Comparison of ENCODE assay signal across 1 cellular context in genomic region chr18:22465859-22466602, GRCh38.
TF ChIP-seq lines count a peak whose summit lies in the region.

No MANE protein-coding gene starts in this region.

TF ChIP-seq in K562, 482 proteins besides CTCF, POLR2A, EP300 and RAD21 (continued from another document and continues in another):
- TF ChIP-seq RREB1 (CRISPR knock-in tag; IDR thresholded peaks at IDR 0.05) (no peak), SMARCA4 (IDR thresholded peaks at IDR 0.05) (peak; percentile 82), MAZ (CRISPR knock-in tag; conservative IDR thresholded peaks at IDR 0.05 in 1 of 2, IDR thresholded peaks at IDR 0.05 in 1 of 2) (peak in 1 of 2 experiments; percentile 44; a peak in 2 of 4 replicates), HMGXB4 (CRISPR knock-in tag; IDR thresholded peaks at IDR 0.05) (no peak), ZNF507 (tag; conservative IDR thresholded peaks at IDR 0.05) (no peak), ZNF436 (CRISPR knock-in tag; IDR thresholded peaks at IDR 0.05) (no peak), PRDM10 (IDR thresholded peaks at IDR 0.05; ENCODE audit: partially characterized antibody) (no peak), GMEB1 (CRISPR knock-in tag; IDR thresholded peaks at IDR 0.05) (peak; percentile 28; the same call in 1 of the 2 replicates), DEAF1 (CRISPR knock-in tag; IDR thresholded peaks at IDR 0.05) (no peak), NFIX (CRISPR knock-in tag; IDR thresholded peaks at IDR 0.05; ENCODE audit: low read depth) (no peak), ZKSCAN8 (CRISPR knock-in tag; IDR thresholded peaks at IDR 0.05) (no peak), CXXC5 (CRISPR knock-in tag; IDR thresholded peaks at IDR 0.05) (peak; percentile 52; the same call in 1 of the 2 replicates), HDAC2 (IDR thresholded peaks at IDR 0.05) (peak; percentile 32; the same call in 1 of the 2 replicates), CCNT2 (IDR thresholded peaks at IDR 0.05; ENCODE audit: borderline replicate concordance, extremely low read depth, insufficient read length, low read depth, low read length) (no peak), MITF (IDR thresholded peaks at IDR 0.05) (0 out of 2 replicates have a peak, but pooled peaks have one; percentile 45), UBTF (IDR thresholded peaks at IDR 0.05; ENCODE audit: borderline replicate concordance in 1 of 2, low read depth in 2 of 2, low read length in 2 of 2) (no peak), NCOA4 (IDR thresholded peaks at IDR 0.05; ENCODE audit: partially characterized antibody) (no peak), RNF2 (IDR thresholded peaks at IDR 0.05) (0 out of 2 replicates have a peak, but pooled peaks have one; percentile 27), ZNF766 (CRISPR knock-in tag; conservative IDR thresholded peaks at IDR 0.05) (peak; percentile 22; the same call in 1 of the 2 replicates), IRF2 (CRISPR knock-in tag; IDR thresholded peaks at IDR 0.05) (no peak), THRAP3 (IDR thresholded peaks at IDR 0.05; ENCODE audit: borderline replicate concordance) (no peak), STAG1 (CRISPR knock-in tag; IDR thresholded peaks at IDR 0.05; ENCODE audit: borderline replicate concordance) (no peak), MAFK (IDR thresholded peaks at IDR 0.05; ENCODE audit: low read length) (peak; percentile 24; the same call in 1 of the 2 replicates), FOXA3 (CRISPR knock-in tag; conservative IDR thresholded peaks at IDR 0.05 in 1 of 2, IDR thresholded peaks at IDR 0.05 in 1 of 2) (no peak), ATF1 (CRISPR knock-in tag; IDR thresholded peaks at IDR 0.05) (no peak), ATF1 (tag; IDR thresholded peaks at IDR 0.05) (peak; percentile 25; the same call in 1 of the 2 replicates), TEAD1 (CRISPR knock-in tag; IDR thresholded peaks at IDR 0.05) (peak in 1 of 2 experiments; percentile 84; a peak in 3 of 4 replicates), GABPA (tag; conservative IDR thresholded peaks at IDR 0.05; ENCODE audit: low read depth) (no peak), ZBTB33 (CRISPR knock-in tag; IDR thresholded peaks at IDR 0.05) (no peak), SMARCE1 (IDR thresholded peaks at IDR 0.05) (peak; percentile 78), SAFB (IDR thresholded peaks at IDR 0.05; ENCODE audit: borderline replicate concordance, low read depth, low read length) (no peak), ZBTB1 (CRISPR knock-in tag; IDR thresholded peaks at IDR 0.05; ENCODE audit: borderline replicate concordance, low read depth) (no peak), ZNF551 (CRISPR knock-in tag; IDR thresholded peaks at IDR 0.05) (no peak), ZNF197 (CRISPR knock-in tag; IDR thresholded peaks at IDR 0.05; ENCODE audit: low read depth) (no peak), RBFOX2 (IDR thresholded peaks at IDR 0.05; ENCODE audit: low read depth, low read length) (no peak), CREM (IDR thresholded peaks at IDR 0.05; ENCODE audit: low read depth) (0 out of 2 replicates have a peak, but pooled peaks have one; percentile 15), MEF2D (tag; conservative IDR thresholded peaks at IDR 0.05; ENCODE audit: low read depth) (peak; percentile 96), ZNF354B (CRISPR knock-in tag; IDR thresholded peaks at IDR 0.05) (no peak), ZNF217 (CRISPR knock-in tag; IDR thresholded peaks at IDR 0.05) (no peak), EHMT2 (IDR thresholded peaks at IDR 0.05) (peak; percentile 48), HIVEP1 (CRISPR knock-in tag; IDR thresholded peaks at IDR 0.05) (0 out of 2 replicates have a peak, but pooled peaks have one; percentile 65), XRCC3 (IDR thresholded peaks at IDR 0.05) (no peak), ZNF77 (CRISPR knock-in tag; IDR thresholded peaks at IDR 0.05) (no peak), POLR2B (IDR thresholded peaks at IDR 0.05; ENCODE audit: low read depth, partially characterized antibody) (no peak)
